2 cellular contexts compared by ENCODE assay signal in the genomic region with DNA sequence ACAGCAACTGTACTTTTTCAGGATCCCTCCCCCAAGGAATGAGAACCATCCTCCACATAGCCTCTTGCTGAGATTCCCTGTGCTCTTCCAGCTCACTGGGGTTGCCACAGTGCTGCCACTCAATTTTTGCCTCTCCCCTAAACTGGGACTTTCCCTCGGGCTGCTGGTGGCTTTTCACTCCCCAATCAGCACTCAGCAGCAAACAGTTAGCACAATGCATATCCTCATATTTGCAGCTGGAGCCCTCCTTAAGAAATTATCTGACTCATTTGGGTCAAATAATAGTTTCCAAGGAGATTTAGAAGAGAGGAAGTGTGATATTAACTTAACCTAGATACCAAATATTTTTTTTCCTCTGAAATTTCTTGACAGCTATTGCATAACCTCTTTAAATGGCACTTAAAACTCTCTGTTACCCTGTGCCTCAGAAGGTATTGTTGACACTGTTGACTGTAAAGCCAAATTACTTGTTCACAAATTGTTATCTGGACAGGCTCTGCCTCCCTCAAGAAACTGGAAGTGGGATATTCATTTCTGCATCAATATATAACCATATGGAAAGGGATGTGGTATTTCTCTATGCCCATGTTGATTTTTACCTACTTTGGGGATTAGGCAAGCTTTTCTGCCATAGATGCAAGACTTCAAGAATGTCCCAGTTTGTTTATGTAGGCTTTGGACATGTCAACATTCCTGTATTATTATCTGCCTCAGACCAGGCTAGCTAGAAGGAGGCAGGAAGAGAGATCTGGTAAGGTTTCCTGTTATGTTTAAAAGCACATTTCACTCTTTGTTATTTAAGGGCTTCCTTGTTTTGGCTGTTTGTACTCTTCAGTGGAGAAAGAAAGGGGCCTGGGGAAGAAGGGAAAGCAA.
A peak's percentile ranks its signal among the peaks of the same experiment; 100 is the strongest.
TF ChIP-seq lines count a peak whose summit lies in the region.

No MANE protein-coding gene starts in this region.

TF ChIP-seq in SK-N-SH, 30 proteins besides CTCF, POLR2A, EP300 and RAD21 (continued from another document):
- TF ChIP-seq FOSL2 (IDR thresholded peaks at IDR 0.05; ENCODE audit: borderline replicate concordance, low read depth) (no peak), CHD2 (IDR thresholded peaks at IDR 0.05; ENCODE audit: low read length, partially characterized antibody) (no peak)
- TF ChIP-seq, protein P1, sequence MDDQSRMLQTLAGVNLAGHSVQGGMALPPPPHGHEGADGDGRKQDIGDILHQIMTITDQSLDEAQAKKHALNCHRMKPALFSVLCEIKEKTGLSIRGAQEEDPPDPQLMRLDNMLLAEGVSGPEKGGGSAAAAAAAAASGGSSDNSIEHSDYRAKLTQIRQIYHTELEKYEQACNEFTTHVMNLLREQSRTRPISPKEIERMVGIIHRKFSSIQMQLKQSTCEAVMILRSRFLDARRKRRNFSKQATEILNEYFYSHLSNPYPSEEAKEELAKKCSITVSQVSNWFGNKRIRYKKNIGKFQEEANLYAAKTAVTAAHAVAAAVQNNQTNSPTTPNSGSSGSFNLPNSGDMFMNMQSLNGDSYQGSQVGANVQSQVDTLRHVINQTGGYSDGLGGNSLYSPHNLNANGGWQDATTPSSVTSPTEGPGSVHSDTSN (IDR thresholded peaks at IDR 0.05) = peak; percentile 42

TF ChIP-seq in endothelial cell of umbilical vein, 7 proteins besides CTCF, POLR2A, EP300 and RAD21 (continued from another document):
- TF ChIP-seq GATA2 (IDR thresholded peaks at IDR 0.05; ENCODE audit: insufficient read depth, insufficient read length, low read depth, low read length) (peak; percentile 71), EZH2 (IDR thresholded peaks at IDR 0.05; ENCODE audit: borderline replicate concordance, low read depth, low read length, severe bottlenecking) (no peak), POLR2AphosphoS5 (IDR thresholded peaks at IDR 0.05; ENCODE audit: insufficient read depth, low read depth, low read length) (peak; percentile 74)
- TF ChIP-seq, protein P2, sequence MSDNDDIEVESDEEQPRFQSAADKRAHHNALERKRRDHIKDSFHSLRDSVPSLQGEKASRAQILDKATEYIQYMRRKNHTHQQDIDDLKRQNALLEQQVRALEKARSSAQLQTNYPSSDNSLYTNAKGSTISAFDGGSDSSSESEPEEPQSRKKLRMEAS (IDR thresholded peaks at IDR 0.05; ENCODE audit: insufficient read depth, insufficient read length) = no peak
